10 cellular contexts compared by ENCODE assay signal in the genomic region with DNA sequence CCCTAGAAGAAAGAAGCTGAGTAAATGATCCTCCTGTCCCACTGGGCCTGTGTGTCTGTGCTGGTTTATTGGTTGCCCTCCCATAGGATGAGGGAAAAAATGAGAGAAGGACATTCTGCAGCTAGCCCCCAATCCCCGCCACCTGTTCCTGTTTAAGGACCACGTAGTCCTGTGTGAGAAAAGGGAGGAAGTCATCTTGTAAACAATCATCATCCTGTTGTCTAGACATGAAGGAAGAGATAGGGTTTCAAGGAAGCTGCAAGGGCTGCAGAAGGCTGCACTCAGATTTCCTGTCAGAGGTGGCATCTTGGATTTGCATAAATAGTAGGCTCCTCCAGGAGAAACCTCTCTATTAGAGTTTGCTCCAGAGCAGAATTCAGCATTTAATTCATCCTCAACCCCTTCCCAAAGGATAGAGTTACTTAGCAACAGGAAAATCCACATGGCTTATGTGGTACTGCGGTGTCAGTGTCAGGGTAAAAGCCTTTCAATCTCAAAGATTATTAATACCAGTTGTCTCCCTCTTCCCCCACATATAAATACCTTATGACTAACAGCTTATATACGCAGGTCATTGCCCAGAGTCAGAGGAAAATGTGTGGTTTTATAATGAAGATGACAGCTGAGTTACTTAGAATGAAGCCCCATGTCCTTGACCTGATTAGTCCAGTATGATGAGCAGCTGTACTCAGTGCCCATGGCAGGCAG. TPM values are rescaled to one million over a fixed set of nuclear protein-coding genes. Genes with fewer than 3 reads are reported as not detected.
DNase-seq lines count a peak whose midpoint lies in the region; ATAC-seq, FAIRE-seq and TF ChIP-seq lines count a peak whose summit lies in the region.
"Had no signal": no experiment of that assay in that cellular context is flagged by ENCODE, and none has a peak within 500 bp of the region (broad histone marks: within the 10 kb centered on the region; RNA-seq: fewer than 3 reads in every experiment).

No MANE protein-coding gene starts in this region.

- POLR2A ChIA-PET in CD4-positive, alpha-beta T cell (lab: Charles Lee) = interaction anchor here (1.1 to 3.0 kb wide), 5 partner anchors 15 to 68 kb away, joined by 6 to 20 read pairs (median 7); a partner anchor contains a TSS

- FAIRE-seq in keratinocyte (lab: Jason Lieb, UNC) = peak; percentile 68
- FAIRE-seq: TTC549 had no signal

- no peaks in the 10 kb centered on the region for H3K79me2 ChIP-seq in keratinocyte (ENCODE audit: control insufficient read depth, insufficient read depth, low read length)

- dilution Hi-C loops in keratinocyte (cut with MboI; ENCODE audit: extremely low pct_ligation_motif_present, low sequenced_read_pairs) = no loop called here

- CTCF ChIA-PET in CD4-positive, alpha-beta T cell (lab: Charles Lee) = interaction anchor here (0.5 to 2.6 kb wide), 6 partner anchors 14 to 74 kb away, joined by 3 to 13 read pairs (median 4); no protein-coding TSS in a partner anchor

- no peaks in the 10 kb centered on the region for H3K9me3 ChIP-seq in CD4-positive, alpha-beta T cell (ENCODE audit: control insufficient read depth, low read length)
- H3K9me3 ChIP-seq in keratinocyte (ENCODE audit: control insufficient read depth, low read depth, low read length) = no peaks in the 10 kb centered on the region

- no peak overlapping the region for H3K4me3 ChIP-seq in keratinocyte (ENCODE audit: control insufficient read depth in 2 of 3, extremely low read depth in 1 of 3, insufficient read depth in 2 of 3, low read depth in 1 of 3, low read length in 3 of 3)

- no peaks in the 10 kb centered on the region for H3K27me3 Mint-ChIP-seq in CD4-positive, alpha-beta T cell
- no peaks in the 10 kb centered on the region for H3K27me3 Mint-ChIP-seq in activated T-cell treated with anti-CD3 and anti-CD28 coated beads, Interleukin-2, amount 50 U/mL, for 72 hours (ENCODE audit: low read depth)

- DNase-seq in CD4-positive, alpha-beta T cell = peak in 2 of 10 experiments; percentile 21 to 36
- DNase-seq in Kasumi-1 (lab: John Stamatoyannopoulos, UW) = peak; percentile 11 to 22
- no peak for DNase-seq in activated T-cell treated with anti-CD3 and anti-CD28 coated beads, Interleukin-2, amount 50 U/mL, for 72 hours
- no peak for DNase-seq in keratinocyte (ENCODE audit: low read depth, low spot score)
- no peak for DNase-seq in stimulated activated CD4-positive, alpha-beta T cell treated with anti-CD3 and anti-CD28 coated beads, Interleukin-2, amount 100 ng/mL, for 48 hours
- DNase-seq in KG1 (lab: John Stamatoyannopoulos, UW) = no peak
- DNase-seq: NCI-H1417 had no signal

- no peaks in the 10 kb centered on the region for H3K9me1 ChIP-seq in keratinocyte (ENCODE audit: control insufficient read depth, extremely low read depth, insufficient read depth, low read length)

- no peak overlapping the region for H2AFZ ChIP-seq in keratinocyte (ENCODE audit: control insufficient read depth, low read length)

- no peaks in the 10 kb centered on the region for H4K20me1 ChIP-seq in keratinocyte (ENCODE audit: control insufficient read depth, extremely low read depth, insufficient read depth, low read length)

- TF ChIP-seq CTCF in CD4-positive, alpha-beta T cell (IDR thresholded peaks at IDR 0.05) = no peak
- TF ChIP-seq CTCF in keratinocyte (optimal IDR thresholded peaks at IDR 0.05 in 1 of 3, IDR thresholded peaks at IDR 0.05 in 1 of 3, conservative IDR thresholded peaks at IDR 0.05 in 1 of 3; ENCODE audit: extremely low read depth in 1 of 3, insufficient read depth in 2 of 3, low read length in 3 of 3) = no peak

- ATAC-seq in CD4-positive, alpha-beta T cell (ENCODE audit: poor library complexity) = peak; percentile 48
- peak; percentile 9 to 37 for ATAC-seq in activated T-cell treated with anti-CD3 and anti-CD28 coated beads, Interleukin-2, amount 50 U/mL, for 72 hours (replicated peaks in 1 of 2)
- no peak for ATAC-seq in HG02678 (IDR thresholded peaks at IDR 0.05; ENCODE audit: unreplicated experiment)
- no peak for ATAC-seq in GM21723 (IDR thresholded peaks at IDR 0.05; ENCODE audit: unreplicated experiment)

- H3K27me3 ChIP-seq in CD4-positive, alpha-beta T cell (ENCODE audit: control insufficient read depth, insufficient read depth, low read length) = no peaks in the 10 kb centered on the region
- no peaks in the 10 kb centered on the region for H3K27me3 ChIP-seq in keratinocyte (ENCODE audit: control insufficient read depth, extremely low read depth, insufficient read depth, low read length)

- no peak overlapping the region for H3K9ac ChIP-seq in keratinocyte (ENCODE audit: control insufficient read depth, extremely low read depth, insufficient read depth, low read length)

- H3K4me1 Mint-ChIP-seq in CD4-positive, alpha-beta T cell (ENCODE audit: low read depth) = peaks cover 63% of the 10 kb centered on the region
- peaks cover 89% of the 10 kb centered on the region for H3K4me1 Mint-ChIP-seq in activated T-cell treated with anti-CD3 and anti-CD28 coated beads, Interleukin-2, amount 50 U/mL, for 72 hours (ENCODE audit: low read depth)

- H3K4me1 ChIP-seq in keratinocyte (ENCODE audit: control insufficient read depth, extremely low read depth, insufficient read depth, low read length) = peaks cover 44% of the 10 kb centered on the region

- peak overlapping the region; percentile 96 for H3K27ac Mint-ChIP-seq in CD4-positive, alpha-beta T cell
- peak overlapping the region; percentile 26 for H3K27ac Mint-ChIP-seq in activated T-cell treated with anti-CD3 and anti-CD28 coated beads, Interleukin-2, amount 50 U/mL, for 72 hours

- intact Hi-C loops in CD4-positive, alpha-beta T cell (cut with DNase I, micrococcal nuclease) = loop anchor here in 1 of 2 experiments (5.0 kb wide), 1 partner anchor 38 kb away; a partner anchor contains a TSS

- H3K9me3 Mint-ChIP-seq in CD4-positive, alpha-beta T cell = no peaks in the 10 kb centered on the region
- peaks cover 0 to 3% of the 10 kb centered on the region in 2 donors for H3K9me3 Mint-ChIP-seq in activated T-cell treated with anti-CD3 and anti-CD28 coated beads, Interleukin-2, amount 50 U/mL, for 72 hours

- peak overlapping the region; percentile 63 for H3K27ac ChIP-seq in CD4-positive, alpha-beta T cell (ENCODE audit: low read depth, low read length)
- no peak overlapping the region for H3K27ac ChIP-seq in keratinocyte (ENCODE audit: control insufficient read depth, insufficient read depth, low read length)

- peak overlapping the region; percentile 74 for H3K4me3 Mint-ChIP-seq in CD4-positive, alpha-beta T cell
- H3K4me3 Mint-ChIP-seq in activated T-cell treated with anti-CD3 and anti-CD28 coated beads, Interleukin-2, amount 50 U/mL, for 72 hours = peak overlapping the region in 1 of 2 donors; percentile 22

- H3K36me3 ChIP-seq in keratinocyte (ENCODE audit: control insufficient read depth in 2 of 2, extremely low read depth in 1 of 2, insufficient read depth in 2 of 2, low read length in 2 of 2) = no peaks in the 10 kb centered on the region

- peaks cover 4% of the 10 kb centered on the region for H3K36me3 Mint-ChIP-seq in CD4-positive, alpha-beta T cell (ENCODE audit: low read depth)
- H3K36me3 Mint-ChIP-seq in activated T-cell treated with anti-CD3 and anti-CD28 coated beads, Interleukin-2, amount 50 U/mL, for 72 hours (ENCODE audit: insufficient read depth in 2 of 2) = peaks cover 4 to 12% of the 10 kb centered on the region in 2 donors

- H3K4me2 ChIP-seq in keratinocyte (ENCODE audit: control insufficient read depth, extremely low read depth, insufficient read depth, low read depth, low read length) = peak overlapping the region; percentile 44

RNA-seq across cellular contexts. Expression of a gene that starts 4.6 kb away (rescaled TPM):
- total RNA-seq in CD4-positive, alpha-beta T cell = 1 to 10 TPM; 7.5 to 8.7 TPM
- total RNA-seq in activated T-cell treated with anti-CD3 and anti-CD28 coated beads, Interleukin-2, amount 50 U/mL, for 72 hours = 10 to 100 TPM; 46.1 to 73.7 TPM
- polyA plus RNA-seq in keratinocyte = 3.0 to 6.6 TPM (median 3.6 TPM) in 3 replicates
- 1.7 TPM for polyA plus RNA-seq in keratinocyte (2011; ENCODE audit: low read depth)
- polyA plus RNA-seq in keratinocyte (2011; cell fraction: cytosol; rRNA removed) = 2.0 and 3.6 TPM in 2 replicates
- polyA plus RNA-seq in keratinocyte (2011; cell fraction: nucleus; rRNA removed) = 4.3 TPM in 2 replicates
- polyA plus RNA-seq in keratinocyte (2012; ENCODE audit: low replicate concordance) = 0.79 and 4.7 TPM in 2 replicates
- polyA minus RNA-seq in keratinocyte = 1.1 to 2.7 TPM (median 2.7 TPM) in 3 replicates
- polyA minus RNA-seq in keratinocyte (2011; cell fraction: cytosol; rRNA and poly(A)+ RNA removed) = 4.6 TPM
- 1.1 and 3.7 TPM in 2 replicates for polyA minus RNA-seq in keratinocyte (2011; cell fraction: nucleus; rRNA and poly(A)+ RNA removed)

RNA-seq across cellular contexts. Expression of a gene that starts 18.6 kb away (rescaled TPM):
- total RNA-seq in CD4-positive, alpha-beta T cell = not detected
- 1 to 10 TPM; 1.2 to 1.4 TPM for total RNA-seq in activated T-cell treated with anti-CD3 and anti-CD28 coated beads, Interleukin-2, amount 50 U/mL, for 72 hours
- not detected in 3 replicates for polyA plus RNA-seq in keratinocyte
- polyA plus RNA-seq in keratinocyte (2011; ENCODE audit: low read depth) = not detected
- not detected in 2 replicates for polyA plus RNA-seq in keratinocyte (2011; cell fraction: cytosol; rRNA removed)
- polyA plus RNA-seq in keratinocyte (2011; cell fraction: nucleus; rRNA removed) = 0.15 TPM in 1 of 2 replicates, not detected in the other
- not detected in 2 replicates for polyA plus RNA-seq in keratinocyte (2012; ENCODE audit: low replicate concordance)
- polyA minus RNA-seq in keratinocyte = not detected in 3 replicates
- polyA minus RNA-seq in keratinocyte (2011; cell fraction: cytosol; rRNA and poly(A)+ RNA removed) = not detected
- polyA minus RNA-seq in keratinocyte (2011; cell fraction: nucleus; rRNA and poly(A)+ RNA removed) = not detected in 2 replicates

RNA-seq across cellular contexts. Expression of a gene that starts 26.9 kb away (rescaled TPM):
- total RNA-seq in CD4-positive, alpha-beta T cell = under 1 TPM in 1 of 2 experiments, not detected in 1; 0.08 TPM
- under 1 TPM; 0.22 to 0.35 TPM for total RNA-seq in activated T-cell treated with anti-CD3 and anti-CD28 coated beads, Interleukin-2, amount 50 U/mL, for 72 hours
- not detected in 3 replicates for polyA plus RNA-seq in keratinocyte
- polyA plus RNA-seq in keratinocyte (2011; ENCODE audit: low read depth) = not detected
- not detected in 2 replicates for polyA plus RNA-seq in keratinocyte (2011; cell fraction: cytosol; rRNA removed)
- polyA plus RNA-seq in keratinocyte (2011; cell fraction: nucleus; rRNA removed) = not detected in 2 replicates
- polyA plus RNA-seq in keratinocyte (2012; ENCODE audit: low replicate concordance) = not detected in 2 replicates
- polyA minus RNA-seq in keratinocyte = not detected in 3 replicates
- not detected for polyA minus RNA-seq in keratinocyte (2011; cell fraction: cytosol; rRNA and poly(A)+ RNA removed)
- not detected in 2 replicates for polyA minus RNA-seq in keratinocyte (2011; cell fraction: nucleus; rRNA and poly(A)+ RNA removed)

RNA-seq across cellular contexts. Expression of a gene that starts 38.6 kb away (rescaled TPM):
- 100 to 1,000 TPM; 155 to 168 TPM for total RNA-seq in CD4-positive, alpha-beta T cell
- total RNA-seq in activated T-cell treated with anti-CD3 and anti-CD28 coated beads, Interleukin-2, amount 50 U/mL, for 72 hours = 100 to 1,000 TPM in 1 of 2 donors, 10 to 100 TPM in 1; 98.6 to 230 TPM
- polyA plus RNA-seq in keratinocyte = 25.2 to 38.1 TPM (median 26.0 TPM) in 3 replicates
- 1.3 TPM for polyA plus RNA-seq in keratinocyte (2011; ENCODE audit: low read depth)
- polyA plus RNA-seq in keratinocyte (2011; cell fraction: cytosol; rRNA removed) = 14.7 and 21.3 TPM in 2 replicates
- 66.0 and 88.6 TPM in 2 replicates for polyA plus RNA-seq in keratinocyte (2011; cell fraction: nucleus; rRNA removed)
- 4.2 and 32.6 TPM in 2 replicates for polyA plus RNA-seq in keratinocyte (2012; ENCODE audit: low replicate concordance)
- polyA minus RNA-seq in keratinocyte = 24.6 to 40.7 TPM (median 27.0 TPM) in 3 replicates
- polyA minus RNA-seq in keratinocyte (2011; cell fraction: cytosol; rRNA and poly(A)+ RNA removed) = 54.5 TPM
- 46.5 and 55.6 TPM in 2 replicates for polyA minus RNA-seq in keratinocyte (2011; cell fraction: nucleus; rRNA and poly(A)+ RNA removed)

RNA-seq across cellular contexts. Expression of a gene that starts 40.0 kb away (rescaled TPM):
- 1 to 10 TPM; 3.0 to 3.9 TPM for total RNA-seq in CD4-positive, alpha-beta T cell
- 1 to 10 TPM; 3.3 to 3.5 TPM for total RNA-seq in activated T-cell treated with anti-CD3 and anti-CD28 coated beads, Interleukin-2, amount 50 U/mL, for 72 hours
- 2.7 to 4.9 TPM (median 4.0 TPM) in 3 replicates for polyA plus RNA-seq in keratinocyte
- polyA plus RNA-seq in keratinocyte (2011; ENCODE audit: low read depth) = 0.67 TPM
- polyA plus RNA-seq in keratinocyte (2011; cell fraction: cytosol; rRNA removed) = 2.4 and 2.6 TPM in 2 replicates
- 2.6 TPM in 2 replicates for polyA plus RNA-seq in keratinocyte (2011; cell fraction: nucleus; rRNA removed)
- polyA plus RNA-seq in keratinocyte (2012; ENCODE audit: low replicate concordance) = 1.9 and 6.4 TPM in 2 replicates
- 0.99 to 1.9 TPM (median 1.9 TPM) in 3 replicates for polyA minus RNA-seq in keratinocyte
- not detected for polyA minus RNA-seq in keratinocyte (2011; cell fraction: cytosol; rRNA and poly(A)+ RNA removed)
- polyA minus RNA-seq in keratinocyte (2011; cell fraction: nucleus; rRNA and poly(A)+ RNA removed) = 1.2 and 2.1 TPM in 2 replicates

Comparison
In these comparisons a context has a peak if more than half of its experiments do, and no peak if none do; other contexts are left out.
1. ATAC-seq: peak in CD4-positive, alpha-beta T cell (single experiment) and activated T-cell treated with anti-CD3 and anti-CD28 coated beads, Interleukin-2, amount 50 U/mL, for 72 hours (2 of 2); none in HG02678 (single experiment) and GM21723 (single experiment).
2. DNase-seq: peak in Kasumi-1 (2 of 2); none in activated T-cell treated with anti-CD3 and anti-CD28 coated beads, Interleukin-2, amount 50 U/mL, for 72 hours (0 of 2), keratinocyte (single experiment), stimulated activated CD4-positive, alpha-beta T cell treated with anti-CD3 and anti-CD28 coated beads, Interleukin-2, amount 100 ng/mL, for 48 hours (0 of 2) and KG1 (single experiment).
3. RNA of a gene that starts 4.6 kb away (total RNA-seq): 46.1 to 73.7 TPM in activated T-cell treated with anti-CD3 and anti-CD28 coated beads, Interleukin-2, amount 50 U/mL, for 72 hours; 7.5 to 8.7 TPM in CD4-positive, alpha-beta T cell; every median in the first group is over 4 times any median in the second.